ENCODE assay signal across 8 cellular contexts in the genomic region with DNA sequence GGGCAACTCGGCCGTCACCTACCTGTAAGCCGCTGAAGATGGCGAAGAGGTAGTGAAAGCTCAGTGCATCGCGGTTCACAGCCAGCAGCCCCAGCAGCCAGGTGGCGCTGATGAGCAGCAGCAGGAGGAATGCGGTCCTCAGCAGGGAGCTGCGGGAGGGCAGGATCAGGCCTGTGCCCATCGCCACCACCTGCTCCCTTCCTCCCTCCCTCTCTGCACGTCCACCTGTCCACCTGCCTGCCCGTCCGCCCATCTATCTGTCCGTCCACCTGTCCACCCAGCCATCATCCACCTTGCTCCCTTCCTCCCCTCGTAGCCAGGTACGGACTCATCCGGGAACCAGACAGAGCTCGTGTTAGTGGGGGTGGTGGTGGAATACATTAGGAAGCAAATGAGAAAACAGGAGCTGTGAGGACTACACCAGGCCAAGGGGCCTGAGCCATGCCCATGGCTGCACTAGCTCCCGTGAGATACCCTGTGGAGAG. TPM values are rescaled to one million over a fixed set of nuclear protein-coding genes. Genes with fewer than 3 reads are reported as not detected.
DNase-seq lines count a peak whose midpoint lies in the region; ATAC-seq and TF ChIP-seq lines count a peak whose summit lies in the region.

No MANE protein-coding gene starts in this region.

- H4K20me1 ChIP-seq in neural cell (ENCODE audit: insufficient read depth) = no peaks in the 10 kb centered on the region

- H3K4me3 ChIP-seq in NT2/D1 (ENCODE audit: insufficient read length, low read depth) (no peak overlapping the region), epithelial cell of proximal tubule (ENCODE audit: low read depth, low read length) (no peak overlapping the region), neural cell (ENCODE audit: low read length) (no peak overlapping the region), tibial nerve (no peak overlapping the region)

- TF ChIP-seq EP300 in neural cell (conservative IDR thresholded peaks at IDR 0.05; ENCODE audit: poor library complexity, severe bottlenecking) (no peak), tibial nerve (IDR thresholded peaks at IDR 0.05) (no peak)

- H3K9ac ChIP-seq in NT2/D1 (ENCODE audit: insufficient read length, low read depth) = no peak overlapping the region
- no peak overlapping the region for H3K9ac ChIP-seq in neural cell (ENCODE audit: low read length)

- no peak overlapping the region for H2AFZ ChIP-seq in neural cell (ENCODE audit: low read depth, low read length)

- no peak overlapping the region for H3K4me2 ChIP-seq in neural cell (ENCODE audit: low read length)

- 35 to 39% methylated on average over 17 to 19 of the region's 19 CpGs for WGBS in tibial nerve, 2 donors

- peaks cover 15% of the 10 kb centered on the region for H3K4me1 ChIP-seq in NT2/D1 (ENCODE audit: insufficient read depth, insufficient read length)
- peaks cover 0 to 4% (median 2%) of the 10 kb centered on the region in 4 donors for H3K4me1 ChIP-seq in tibial nerve

- peak; percentile 45 for TF ChIP-seq RAD21 in neural cell (conservative IDR thresholded peaks at IDR 0.05)

- H3K27ac ChIP-seq in neural cell (ENCODE audit: low read length) = no peak overlapping the region
- H3K27ac ChIP-seq in tibial nerve = no peak overlapping the region

- no peaks in the 10 kb centered on the region for H3K79me2 ChIP-seq in neural cell (replicated peaks; ENCODE audit: insufficient read depth, low read length)

- peak; percentile 99 for TF ChIP-seq CTCF in GM20000 (IDR thresholded peaks at IDR 0.05; ENCODE audit: extremely low read depth, missing control alignments)
- peak; percentile 79 for TF ChIP-seq CTCF in epithelial cell of proximal tubule (conservative IDR thresholded peaks at IDR 0.05; ENCODE audit: low read depth, low read length)
- peak; percentile 53 for TF ChIP-seq CTCF in neural cell (IDR thresholded peaks at IDR 0.05; ENCODE audit: poor library complexity, severe bottlenecking)
- peak; percentile 76 to 88 (median 85) for TF ChIP-seq CTCF in tibial nerve (IDR thresholded peaks at IDR 0.05)

- H3K36me3 ChIP-seq in NT2/D1 (ENCODE audit: insufficient read depth, insufficient read length, low read length) (peaks cover 24% of the 10 kb centered on the region), neural cell (ENCODE audit: insufficient read depth, low read length) (no peaks in the 10 kb centered on the region), tibial nerve (no peaks in the 10 kb centered on the region)

- no peaks in the 10 kb centered on the region for H3K9me2 ChIP-seq in neural cell (ENCODE audit: insufficient read depth, low read length)

- no peaks in the 10 kb centered on the region for H3K9me3 ChIP-seq in NT2/D1 (ENCODE audit: insufficient read depth, low read length)
- H3K9me3 ChIP-seq in neural cell (ENCODE audit: low read length) = no peaks in the 10 kb centered on the region
- H3K9me3 ChIP-seq in tibial nerve = no peaks in the 10 kb centered on the region

- TF ChIP-seq POLR2A in tibial nerve (IDR thresholded peaks at IDR 0.05) = no peak

- H3F3A ChIP-seq in neural cell (ENCODE audit: insufficient read depth, low read length, poor library complexity, severe bottlenecking) = no peaks in the 10 kb centered on the region

- DNase-seq in AG08395 (ENCODE audit: low spot score) (peak; percentile 86), GM20000 (ENCODE audit: low spot score) (peak; percentile 93), NT2/D1 (ENCODE audit: low read depth, low spot score) (peak; percentile 40), epithelial cell of proximal tubule (ENCODE audit: low read depth) (no peak), tibial nerve (ENCODE audit: low spot score in 2 of 2) (peak; percentile 47 to 61)
- DNase-seq in activated CD8-positive, alpha-beta memory T cell treated with anti-CD3 and anti-CD28 coated beads, Interleukin-2, amount 50 U/mL, for 48 hours = peak; percentile 88

- no peak for ATAC-seq in GM21723 (IDR thresholded peaks at IDR 0.05; ENCODE audit: unreplicated experiment)

- no peaks in the 10 kb centered on the region for H3K27me3 ChIP-seq in NT2/D1 (ENCODE audit: insufficient read depth, insufficient read length)
- H3K27me3 ChIP-seq in neural cell (ENCODE audit: insufficient read depth, low read depth, low read length) = no peaks in the 10 kb centered on the region
- H3K27me3 ChIP-seq in tibial nerve = peaks cover 0 to 38% of the 10 kb centered on the region in 2 donors

TF ChIP-seq in neural cell, 6 proteins besides CTCF, POLR2A, EP300 and RAD21:
- TF ChIP-seq TAF1 (IDR thresholded peaks at IDR 0.05; ENCODE audit: low read depth) = no peak
- TF ChIP-seq MXI1 (conservative IDR thresholded peaks at IDR 0.05; ENCODE audit: poor library complexity, severe bottlenecking) = no peak
- TF ChIP-seq SMC3 (conservative IDR thresholded peaks at IDR 0.05; ENCODE audit: poor library complexity) = peak; percentile 63
TF ChIP-seq in neural cell: peak in this region for 1.

RNA-seq across cellular contexts. Expression of a gene that starts 32.2 kb away (rescaled TPM):
- 39.0 and 50.2 TPM in 2 replicates for total RNA-seq in epithelial cell of proximal tubule
- polyA plus RNA-seq in neural cell = 72.9 and 88.3 TPM in 2 replicates
- polyA minus RNA-seq in neural cell = 36.0 and 41.1 TPM in 2 replicates
- total RNA-seq in tibial nerve = 10 to 100 TPM; 50.0 to 85.3 (median 64.5) TPM
